37 cellular contexts compared by ENCODE assay signal in the genomic region with DNA sequence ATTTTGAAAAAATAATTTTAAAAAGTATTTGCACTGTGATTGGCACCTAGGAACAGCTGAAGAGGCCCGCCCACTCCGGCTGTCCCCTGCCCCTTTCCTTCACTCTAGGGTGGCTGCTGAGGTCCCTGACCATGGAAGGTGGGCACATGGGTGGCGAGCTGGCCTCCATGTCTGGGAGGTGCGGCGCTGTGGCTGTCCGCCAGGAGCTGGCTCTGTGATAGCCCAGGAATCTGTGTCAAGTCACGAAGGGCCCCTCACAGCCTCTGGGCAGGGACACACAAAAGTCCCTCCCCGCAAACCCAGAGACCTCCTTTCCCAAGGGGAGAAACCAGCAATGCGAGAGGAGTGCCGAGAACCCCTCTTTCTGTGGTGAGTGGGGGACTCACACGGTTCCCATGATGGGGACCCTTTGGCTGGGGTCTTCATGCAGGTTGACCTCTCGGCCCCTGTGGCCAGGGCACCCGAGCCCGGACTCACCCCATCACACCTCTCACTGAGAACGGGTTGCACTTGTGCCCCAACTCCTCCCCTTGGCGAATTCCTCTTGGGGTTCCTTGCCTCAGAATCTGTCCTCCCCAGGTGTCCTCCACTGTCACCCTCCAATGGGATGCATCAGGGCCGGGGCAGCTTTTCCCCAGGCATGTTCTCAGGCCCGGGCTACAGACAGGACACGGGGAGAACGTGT.
"Had no signal": no experiment of that assay in that cellular context is flagged by ENCODE, and none has a peak within 500 bp of the region (broad histone marks: within the 10 kb centered on the region; RNA-seq: fewer than 3 reads in every experiment).

No MANE protein-coding gene starts in this region.

- H3K4me1 ChIP-seq: body of pancreas, breast epithelium, Peyer's patch had no signal

- H3K36me3 ChIP-seq: breast epithelium, MG63, Peyer's patch had no signal

- H3K27ac ChIP-seq: body of pancreas, breast epithelium, Peyer's patch, VCaP had no signal

- ATAC-seq: activated CD8-positive, alpha-beta memory T cell treated with anti-CD3 and anti-CD28 coated beads, Interleukin-2, amount 10 ng/mL, durations not matched to agents 7 days and 5 days; body of pancreas; PC-3 had no signal

- DNase-seq: activated B cell treated with CpG ODN at 0.5 μM for 24 hours; activated CD4-positive, alpha-beta memory T cell treated with anti-CD3 and anti-CD28 coated beads, Interleukin-2, amount 10 ng/mL, durations not matched to agents 7 days and 5 days; activated CD4-positive, alpha-beta T cell treated with anti-CD3 and anti-CD28 coated beads for 4 hours; activated CD4-positive, CD25-positive, alpha-beta regulatory T cell treated with anti-CD3 and anti-CD28 coated beads, Interleukin-2, amount 50 U/mL, for 72 hours; activated CD8-positive, alpha-beta memory T cell treated with anti-CD3 and anti-CD28 coated beads for 24 hours; activated CD8-positive, alpha-beta memory T cell treated with anti-CD3 and anti-CD28 coated beads, Interleukin-2, amount 10 ng/mL, durations not matched to agents 7 days and 5 days; activated CD8-positive, alpha-beta memory T cell treated with anti-CD3 and anti-CD28 coated beads, Interleukin-2, amount 50 U/mL, for 48 hours; activated effector memory CD4-positive, alpha-beta T cell treated with anti-CD3 and anti-CD28 coated beads, Interleukin-2, amount 50 U/mL, for 16 hours; activated naive CD4-positive, alpha-beta T cell; activated naive CD4-positive, alpha-beta T cell treated with anti-CD3 and anti-CD28 coated beads, Interleukin-2, amount 50 U/mL, for 16 hours; activated naive CD8-positive, alpha-beta T cell treated with anti-CD3 and anti-CD28 coated beads for 36 hours; activated T-cell treated with anti-CD3 and anti-CD28 coated beads, Interleukin-2, amount 50 U/mL, for 48 hours; amniotic stem cell; caudate nucleus; cerebellar nuclear complex; Kasumi-1; MG63; NCI-H1048; NCI-H1105 treated with DMSO at 0.1 percent for 48 hours; NCI-H1436; NCI-H1694; NCI-H1930; NCI-H2081 treated with DMSO at 0.1 percent for 48 hours; NCI-H510A; NCI-H748 treated with DMSO at 0.1 percent for 48 hours; NK-92 treated with Interleukin-12 subunit alpha and Interleukin-12 subunit beta, amount 100 ng/mL, for 24 hours; PC-3; RPMI8226; SW 1271; T-helper 1 cell; T-helper 2 cell; T-helper 9 cell had no signal

- H3K9me3 ChIP-seq: body of pancreas, breast epithelium, MG63, Peyer's patch had no signal

- H3K27me3 ChIP-seq: body of pancreas, breast epithelium, MG63, Peyer's patch had no signal

- FAIRE-seq: astrocyte had no signal

- H3K4me3 ChIP-seq: body of pancreas, breast epithelium, MG63, Peyer's patch had no signal
